Comparison of ENCODE assay signal across 8 cellular contexts in the genomic region with DNA sequence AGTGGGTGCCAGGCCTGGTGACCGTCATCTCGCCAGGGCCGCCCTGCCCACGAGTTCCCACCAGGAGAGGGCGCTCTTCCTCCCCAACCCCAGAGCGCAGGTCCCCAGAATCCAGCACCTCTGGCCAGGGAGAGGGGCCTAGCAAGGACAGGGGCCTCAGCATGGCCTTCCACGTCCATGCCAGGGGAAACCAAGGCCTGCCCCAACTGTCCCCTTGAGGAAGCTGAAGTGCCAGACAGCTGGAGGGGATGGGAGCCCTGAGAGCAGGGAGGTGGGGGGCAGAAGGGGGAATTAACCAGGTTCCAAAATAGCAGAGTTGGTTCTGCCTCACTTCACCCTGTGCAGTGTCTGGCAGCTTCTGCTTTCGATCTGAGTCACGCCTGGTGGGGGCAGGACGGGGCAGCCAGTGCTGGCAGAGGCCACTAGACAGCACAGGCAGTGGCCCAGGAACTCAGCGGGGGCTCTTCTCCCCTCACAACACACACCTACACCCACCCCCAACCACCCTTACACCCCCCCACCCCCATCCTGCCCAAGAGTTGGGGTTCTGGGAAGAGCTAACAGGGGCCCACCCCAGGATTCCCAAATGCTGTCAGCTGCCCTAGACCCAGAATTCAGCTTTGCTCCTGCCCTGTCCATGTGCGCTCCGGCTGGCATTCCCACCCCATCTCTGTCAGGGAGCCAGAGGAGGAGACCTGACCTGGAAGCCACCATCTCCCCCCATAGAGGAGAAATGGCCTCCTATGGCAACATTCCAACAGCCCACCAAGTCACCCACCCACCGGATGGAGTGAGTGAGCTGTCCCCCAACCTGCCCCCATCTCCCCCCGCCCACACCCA. TPM values are rescaled to one million over a fixed set of nuclear protein-coding genes. Genes with fewer than 3 reads are reported as not detected.
DNase-seq lines count a peak whose midpoint lies in the region; ATAC-seq, FAIRE-seq and TF ChIP-seq lines count a peak whose summit lies in the region.

No MANE protein-coding gene starts in this region.

- in situ Hi-C loops in GM13976 (cut with MboI; ENCODE audit: low sequenced_read_pairs, unreplicated experiment) = no loop called here
- in situ Hi-C loops in HepG2 (cut with HindIII; ENCODE audit: extremely low pct_ligation_motif_present, low pct_unique_long_range_greater_than_20kb) = no loop called here

- no peak overlapping the region for H3K27ac Mint-ChIP-seq in WTC11

- FAIRE-seq in HepG2 (lab: Jason Lieb, UNC) = peak; percentile 46

- WGBS in HepG2 (ENCODE audit: low lambda C conversion rate) = 67% methylated on average over 8 of the region's 15 CpGs

- no peaks in the 10 kb centered on the region for H3K9me3 ChIP-seq in HepG2 (ENCODE audit: low read length)

- no peaks in the 10 kb centered on the region for H3K9me3 Mint-ChIP-seq in WTC11

- no peak overlapping the region for H3K4me3 ChIP-seq in choroid plexus epithelial cell (ENCODE audit: low read depth, low read length)
- H3K4me3 ChIP-seq in HepG2 (replicated peaks in 1 of 3; ENCODE audit: insufficient read depth in 1 of 3, low read depth in 2 of 3, low read length in 3 of 3) = no peak overlapping the region

- H4K20me1 ChIP-seq in HepG2 (ENCODE audit: insufficient read depth, low read length) = no peaks in the 10 kb centered on the region

- H3K27me3 Mint-ChIP-seq in WTC11 (ENCODE audit: low read depth) = no peaks in the 10 kb centered on the region

- H2AFZ ChIP-seq in HepG2 (ENCODE audit: low read length) = no peak overlapping the region

- no peaks in the 10 kb centered on the region for H3K27me3 ChIP-seq in HepG2 (ENCODE audit: control insufficient read depth in 1 of 2, insufficient read depth in 2 of 2, low read length in 2 of 2)

- no peak for TF ChIP-seq POLR2A in HepG2 (IDR thresholded peaks at IDR 0.05; ENCODE audit: insufficient read depth in 1 of 2, low read depth in 2 of 2, low read length in 2 of 2)

- no peak overlapping the region for H3K27ac ChIP-seq in HepG2 (ENCODE audit: extremely low read length, insufficient read depth, low read length)

- no peak overlapping the region for H3K4me3 Mint-ChIP-seq in WTC11

- no TSS peak for BruUV-seq in HepG2 (replicated peaks; lab: Mats Ljungman, UMichigan)

- peaks cover 6% of the 10 kb centered on the region for H3K4me1 Mint-ChIP-seq in WTC11

- CTCF ChIA-PET in WTC11 (lab: Charles Lee) (interaction anchor here (0.6 to 4.6 kb wide), 26 partner anchors 11 to 338 kb away, joined by 3 to 39 read pairs (median 5); partner anchors contain the start of genes FRS3, TFEB and TOMM6), HepG2 (lab: Yijun Ruan, JAX; ENCODE audit: low intra/inter-chr PET ratio, low total read pairs) (interaction anchor here (0.7 to 4.3 kb wide), 5 partner anchors 22 to 80 kb away, joined by 3 to 61 read pairs (median 8); partner anchors contain the start of genes FRS3, PRICKLE4 and TOMM6)

- peak; percentile 93 for DNase-seq in GM13976 (ENCODE audit: low spot score)
- peak; percentile 18 for DNase-seq in GOT3 (lab: John Stamatoyannopoulos, UW)
- peak; percentile 81 for DNase-seq in WTC11 (ENCODE audit: low spot score)
- DNase-seq in choroid plexus epithelial cell (ENCODE audit: low read depth) = peak; percentile 66
- peak; percentile 67 for DNase-seq in HepG2 (ENCODE audit: low spot score)
- DNase-seq in stimulated activated CD8-positive, alpha-beta memory T cell treated with anti-CD3 and anti-CD28 coated beads, Interleukin-12 subunit alpha, Interleukin-12 subunit beta, amount 100 ng/mL, for 24 hours (ENCODE audit: extremely low read depth) = peak; percentile 47
- no peak for DNase-seq in effector CD8-positive, alpha-beta T cell (lab: John Stamatoyannopoulos, UW)

- peak overlapping the region; percentile 48; the same call in 1 of the 2 replicates for H3K9ac ChIP-seq in HepG2 (ENCODE audit: insufficient read depth, low read depth, low read length)

- H3K4me2 ChIP-seq in HepG2 (ENCODE audit: low read depth, low read length) = peak overlapping the region; percentile 51

- H3K79me2 ChIP-seq in HepG2 (ENCODE audit: insufficient read depth, low read length) = no peaks in the 10 kb centered on the region

- H3K4me1 ChIP-seq in HepG2 (ENCODE audit: insufficient read depth, low read length) = peaks cover 18% of the 10 kb centered on the region

- ATAC-seq in WTC11 = peak; percentile 91
- ATAC-seq in HepG2 = peak; percentile 93

- TF ChIP-seq CTCF in GM13976 (IDR thresholded peaks at IDR 0.05; ENCODE audit: borderline replicate concordance, control extremely low read depth, extremely low read depth, insufficient read depth, missing control alignments) = peak; percentile 91
- TF ChIP-seq CTCF in LNCAP (IDR thresholded peaks at IDR 0.05) = peak; percentile 42; the same call in 1 of the 2 replicates
- TF ChIP-seq CTCF in WTC11 (IDR thresholded peaks at IDR 0.05) = peak; percentile 90
- TF ChIP-seq CTCF in choroid plexus epithelial cell (conservative IDR thresholded peaks at IDR 0.05; ENCODE audit: low read depth, low read length) = peak; percentile 63
- peak; percentile 99 for TF ChIP-seq CTCF in HepG2 (CRISPR knock-in tag; IDR thresholded peaks at IDR 0.05)

- intact Hi-C loops in HepG2 (cut with micrococcal nuclease; ENCODE audit: unreplicated experiment) = loop anchor here (1.0 kb wide), 2 partner anchors 27 to 70 kb away; no protein-coding TSS in a partner anchor

- H3K36me3 Mint-ChIP-seq in WTC11 = no peaks in the 10 kb centered on the region

- 0 out of 5 replicates have a peak, but pooled peaks cover 0 to 1% of the 10 kb centered on the region in 2 experiments for H3K36me3 ChIP-seq in HepG2 (replicated peaks in 1 of 2; ENCODE audit: control insufficient read depth in 1 of 2, insufficient read depth in 2 of 2, low read length in 2 of 2)

- TF ChIP-seq EP300 in HepG2 (IDR thresholded peaks at IDR 0.05; ENCODE audit: low read depth in 2 of 2, low read length in 2 of 2) (no peak), HepG2 (CRISPR knock-in tag; IDR thresholded peaks at IDR 0.05; ENCODE audit: borderline replicate concordance) (no peak)

- POLR2A ChIA-PET in WTC11 (lab: Charles Lee) = interaction anchor here (0.8 kb wide), 1 partner anchor 28 kb away, joined by 4 read pairs; no protein-coding TSS in a partner anchor
- POLR2A ChIA-PET in HepG2 (lab: Yijun Ruan, JAX) = interaction anchor here (1.8 to 3.3 kb wide), 2 partner anchors 28 to 62 kb away, joined by 8 to 22 read pairs; no protein-coding TSS in a partner anchor

- peak; percentile 92 for TF ChIP-seq RAD21 in HepG2 (CRISPR knock-in tag; IDR thresholded peaks at IDR 0.05)

TF ChIP-seq in WTC11, 78 proteins besides CTCF, POLR2A, EP300 and RAD21 (continues in another document):
- TF ChIP-seq GABPB1 (CRISPR knock-in tag; IDR thresholded peaks at IDR 0.05) = no peak

TF ChIP-seq in HepG2, 621 proteins besides CTCF, POLR2A, EP300 and RAD21 (continues in another document):
- no peak for TF ChIP-seq HOXA7 (CRISPR knock-in tag; IDR thresholded peaks at IDR 0.05)

RNA-seq across cellular contexts. Expression of gene TFEB, which starts 29.2 kb away (rescaled TPM):
- 3.1 to 3.9 TPM (median 3.3 TPM) in 3 replicates for total RNA-seq in WTC11 (2021)
- 12.8 and 13.3 TPM in 2 replicates for total RNA-seq in HepG2 (2016; rRNA removed; fragmentation: Illumina TruSeq; extraction: Trizol)
- 7.3 and 10.0 TPM in 2 replicates for total RNA-seq in HepG2 (2016; cell fraction: cytosol; rRNA removed; fragmentation: Illumina TruSeq; extraction: Trizol; ENCODE audit: low read depth)
- 10.9 and 15.1 TPM in 2 replicates for total RNA-seq in HepG2 (2016; cell fraction: insoluble cytoplasmic fraction; rRNA removed; fragmentation: Illumina TruSeq; extraction: Trizol)
- total RNA-seq in HepG2 (2016; cell fraction: membrane; rRNA removed; fragmentation: Illumina TruSeq; extraction: Trizol) = 15.3 and 15.8 TPM in 2 replicates
- total RNA-seq in HepG2 (2016; cell fraction: nucleus; rRNA removed; fragmentation: Illumina TruSeq; extraction: Trizol) = 9.0 and 11.5 TPM in 2 replicates
- polyA plus RNA-seq in HepG2 (2011; rRNA removed) = 18.7 and 21.6 TPM in 2 replicates
- 7.6 and 16.3 TPM in 2 replicates for polyA plus RNA-seq in HepG2 (2011; cell fraction: cytosol; rRNA removed)
- 14.8 and 19.8 TPM in 2 replicates for polyA plus RNA-seq in HepG2 (2011; cell fraction: nucleus; rRNA removed)
- polyA plus RNA-seq in HepG2 (2012) = 4.8 and 7.7 TPM in 2 replicates
- polyA plus RNA-seq in HepG2 (2016; cell fraction: cytosol; fragmentation: Illumina TruSeq; extraction: Trizol; ENCODE audit: low read depth) = 8.4 and 9.0 TPM in 2 replicates
- 13.2 and 14.2 TPM in 2 replicates for polyA plus RNA-seq in HepG2 (2016; cell fraction: insoluble cytoplasmic fraction; fragmentation: Illumina TruSeq; extraction: Trizol; ENCODE audit: low read depth)
- polyA plus RNA-seq in HepG2 (2016; cell fraction: membrane; fragmentation: Illumina TruSeq; extraction: Trizol; ENCODE audit: low read depth) = 12.3 and 14.8 TPM in 2 replicates
- polyA plus RNA-seq in HepG2 (2016; cell fraction: nucleus; fragmentation: Illumina TruSeq; extraction: Trizol; ENCODE audit: insufficient read depth, low read depth) = 26.4 and 27.9 TPM in 2 replicates
- 22.8 and 39.7 TPM in 2 replicates for polyA minus RNA-seq in HepG2 (2011; rRNA and poly(A)+ RNA removed; ENCODE audit: low replicate concordance)
- polyA minus RNA-seq in HepG2 (2011; cell fraction: cytosol; rRNA and poly(A)+ RNA removed) = 9.2 and 12.8 TPM in 2 replicates
- 9.1 and 10.8 TPM in 2 replicates for polyA minus RNA-seq in HepG2 (2011; cell fraction: nucleus; rRNA and poly(A)+ RNA removed)

RNA-seq across cellular contexts. Expression of gene PGC, which starts 41.0 kb away (rescaled TPM):
- total RNA-seq in WTC11 (2021) (0.55 to 0.63 TPM (median 0.62 TPM) in 3 replicates), HepG2 (2016; rRNA removed; fragmentation: Illumina TruSeq; extraction: Trizol) (225 and 502 TPM in 2 replicates)
- total RNA-seq in HepG2 (2016; cell fraction: cytosol; rRNA removed; fragmentation: Illumina TruSeq; extraction: Trizol; ENCODE audit: low read depth) = 33.5 and 35.5 TPM in 2 replicates
- 215 and 502 TPM in 2 replicates for total RNA-seq in HepG2 (2016; cell fraction: insoluble cytoplasmic fraction; rRNA removed; fragmentation: Illumina TruSeq; extraction: Trizol)
- 52.5 and 53.3 TPM in 2 replicates for total RNA-seq in HepG2 (2016; cell fraction: membrane; rRNA removed; fragmentation: Illumina TruSeq; extraction: Trizol)
- 408 and 459 TPM in 2 replicates for total RNA-seq in HepG2 (2016; cell fraction: nucleus; rRNA removed; fragmentation: Illumina TruSeq; extraction: Trizol)
- 397 and 426 TPM in 2 replicates for polyA plus RNA-seq in HepG2 (2011; rRNA removed)
- 243 and 350 TPM in 2 replicates for polyA plus RNA-seq in HepG2 (2011; cell fraction: cytosol; rRNA removed)
- 216 and 252 TPM in 2 replicates for polyA plus RNA-seq in HepG2 (2011; cell fraction: nucleus; rRNA removed)
- 62.0 and 149 TPM in 2 replicates for polyA plus RNA-seq in HepG2 (2012)
- 47.7 and 50.1 TPM in 2 replicates for polyA plus RNA-seq in HepG2 (2016; cell fraction: cytosol; fragmentation: Illumina TruSeq; extraction: Trizol; ENCODE audit: low read depth)
- polyA plus RNA-seq in HepG2 (2016; cell fraction: insoluble cytoplasmic fraction; fragmentation: Illumina TruSeq; extraction: Trizol; ENCODE audit: low read depth) = 245 and 256 TPM in 2 replicates
- 48.1 and 51.7 TPM in 2 replicates for polyA plus RNA-seq in HepG2 (2016; cell fraction: membrane; fragmentation: Illumina TruSeq; extraction: Trizol; ENCODE audit: low read depth)
- polyA plus RNA-seq in HepG2 (2016; cell fraction: nucleus; fragmentation: Illumina TruSeq; extraction: Trizol; ENCODE audit: insufficient read depth, low read depth) = 704 and 739 TPM in 2 replicates
- polyA minus RNA-seq in HepG2 (2011; rRNA and poly(A)+ RNA removed; ENCODE audit: low replicate concordance) = 0.21 and 469 TPM in 2 replicates
- polyA minus RNA-seq in HepG2 (2011; cell fraction: cytosol; rRNA and poly(A)+ RNA removed) = 339 and 439 TPM in 2 replicates
- polyA minus RNA-seq in HepG2 (2011; cell fraction: nucleus; rRNA and poly(A)+ RNA removed) = 61.8 and 63.7 TPM in 2 replicates

Comparison
In these comparisons a context has a peak if more than half of its experiments do, and no peak if none do; other contexts are left out.
1. CTCF ChIP-seq: peak in every context shown above with its lines; median percentile 99 in HepG2; 91 in GM13976; 90 in WTC11; 63 in choroid plexus epithelial cell; 42 in LNCAP.
2. RNA of gene PGC, which starts 41.0 kb away (total RNA-seq): 33.5 to 502 TPM in HepG2; 0.55 to 0.63 TPM in WTC11; every median in the first group is over 10 times any median in the second.